Comparison of ENCODE assay signal across 1 cellular context in genomic region chr12:54959291-54960018, GRCh38.
TF ChIP-seq lines count a peak whose summit lies in the region.

No MANE protein-coding gene starts in this region.

TF ChIP-seq in H1, 55 proteins besides CTCF, POLR2A, EP300 and RAD21 (continued from another document):
- TF ChIP-seq CHD7 (IDR thresholded peaks at IDR 0.05; ENCODE audit: insufficient replicate concordance, low read length) (no peak), KDM5A (IDR thresholded peaks at IDR 0.05; ENCODE audit: low read length) (no peak), BACH1 (IDR thresholded peaks at IDR 0.05; ENCODE audit: low read length) (no peak), BRCA1 (IDR thresholded peaks at IDR 0.05; ENCODE audit: low read depth, low read length) (no peak)
TF ChIP-seq in H1: peak in this region for 0.
